3 cellular contexts compared by ENCODE assay signal in genomic region chr1:120001035-120001434, GRCh38.
DNase-seq lines count a peak whose midpoint lies in the region; ATAC-seq, FAIRE-seq and TF ChIP-seq lines count a peak whose summit lies in the region.
"Not testable (repeated sequence)": the region's sequence is repeated elsewhere in the genome, so short reads cannot be mapped to it uniquely, and the experiment has no call there.

No MANE protein-coding gene starts in this region.

- H3K9me1 ChIP-seq in K562 (ENCODE audit: control insufficient read depth, insufficient read depth, low read length) = not testable (repeated sequence)

- not testable (repeated sequence) for H3K9ac ChIP-seq in K562 (ENCODE audit: insufficient read depth in 1 of 2, low read depth in 2 of 2, low read length in 2 of 2)

- POLR2A ChIA-PET in HEK293 (lab: Yijun Ruan, JAX); activated CD4-positive, alpha-beta T cell treated with anti-CD3 and anti-CD28 coated beads, Interleukin-2, amount 10 ng/mL, durations not matched to agents 7 days and 5 days (lab: Charles Lee); K562 (lab: Yijun Ruan, JAX): not testable (repeated sequence)

- TF ChIP-seq EP300 in K562 (IDR thresholded peaks at IDR 0.05; ENCODE audit: low read length) = not testable (repeated sequence)

- H3K4me1 Mint-ChIP-seq in activated CD4-positive, alpha-beta T cell treated with anti-CD3 and anti-CD28 coated beads, Interleukin-2, amount 10 ng/mL, durations not matched to agents 7 days and 5 days = not testable (repeated sequence)

- H3K4me3 Mint-ChIP-seq in activated CD4-positive, alpha-beta T cell treated with anti-CD3 and anti-CD28 coated beads, Interleukin-2, amount 10 ng/mL, durations not matched to agents 7 days and 5 days = not testable (repeated sequence)

- CTCF ChIA-PET in HEK293 (lab: Yijun Ruan, JAX); activated CD4-positive, alpha-beta T cell treated with anti-CD3 and anti-CD28 coated beads, Interleukin-2, amount 10 ng/mL, durations not matched to agents 7 days and 5 days (lab: Charles Lee); K562 (lab: Yijun Ruan, JAX; ENCODE audit: low intra/inter-chr PET ratio): not testable (repeated sequence)

- H3K27me3 Mint-ChIP-seq in activated CD4-positive, alpha-beta T cell treated with anti-CD3 and anti-CD28 coated beads, Interleukin-2, amount 10 ng/mL, durations not matched to agents 7 days and 5 days = not testable (repeated sequence)

- DNase-seq in activated CD4-positive, alpha-beta T cell treated with anti-CD3 and anti-CD28 coated beads, Interleukin-2, amount 10 ng/mL, durations not matched to agents 7 days and 5 days; K562 (ENCODE audit: extremely low read depth in 1 of 4, low spot score in 3 of 4): not testable (repeated sequence)

- H3K79me2 ChIP-seq in K562 (ENCODE audit: control insufficient read depth, insufficient read depth, low read length) = not testable (repeated sequence)

- 15% methylated on average over 7 of the region's 9 CpGs for WGBS in K562 (ENCODE audit: insufficient coverage, low coverage, missing lambda C conversion rate)

- not testable (repeated sequence) for H3K27ac ChIP-seq in HEK293 (ENCODE audit: extremely low read depth, low read depth, low read length); K562 (ENCODE audit: extremely low read depth, low read depth, low read length)

- not testable (repeated sequence) for TF ChIP-seq POLR2A in K562 (conservative IDR thresholded peaks at IDR 0.05)

- H3K4me2 ChIP-seq in K562 (ENCODE audit: insufficient read depth, low read length) = not testable (repeated sequence)

- in situ Hi-C loops in K562 (cut with MboI) = not testable (repeated sequence)

- not testable (repeated sequence) for BruUV-seq in K562 (replicated peaks; lab: Mats Ljungman, UMichigan)

- TF ChIP-seq RAD21 in K562 (CRISPR knock-in tag; conservative IDR thresholded peaks at IDR 0.05 in 1 of 2, IDR thresholded peaks at IDR 0.05 in 1 of 2) = not testable (repeated sequence)

- not testable (repeated sequence) for H3K27me3 ChIP-seq in K562 (ENCODE audit: control insufficient read depth in 2 of 2, insufficient read depth in 2 of 2, low read length in 2 of 2)

- intact Hi-C loops in K562 (cut with micrococcal nuclease) = not testable (repeated sequence)

- H3K4me1 ChIP-seq in HEK293 (ENCODE audit: control insufficient read depth, insufficient read depth, low read length); K562 (replicated peaks in 1 of 2; ENCODE audit: control insufficient read depth in 2 of 2, insufficient read depth in 2 of 2, low read length in 2 of 2): not testable (repeated sequence)

- H3K9me3 ChIP-seq in HEK293 (ENCODE audit: control insufficient read depth, insufficient read depth, low read depth, low read length); K562 (replicated peaks; ENCODE audit: control insufficient read depth, insufficient read depth, low read depth, low read length): not testable (repeated sequence)

- not testable (repeated sequence) for H3K9me3 Mint-ChIP-seq in activated CD4-positive, alpha-beta T cell treated with anti-CD3 and anti-CD28 coated beads, Interleukin-2, amount 10 ng/mL, durations not matched to agents 7 days and 5 days

- FAIRE-seq in K562 (lab: Jason Lieb, UNC) = not testable (repeated sequence)

- peaks cover 0 to 11% of the 10 kb centered on the region in 2 experiments; a peak in 1 of 3 replicates for H3K36me3 ChIP-seq in HEK293 (ENCODE audit: control insufficient read depth in 2 of 2, insufficient read depth in 1 of 2, low read length in 2 of 2)
- H3K36me3 ChIP-seq in K562 (ENCODE audit: control insufficient read depth, insufficient read depth, low read length) = not testable (repeated sequence)

- peak overlapping the region; percentile 41 for H3K27ac Mint-ChIP-seq in activated CD4-positive, alpha-beta T cell treated with anti-CD3 and anti-CD28 coated beads, Interleukin-2, amount 10 ng/mL, durations not matched to agents 7 days and 5 days

- not testable (repeated sequence) for H4K20me1 ChIP-seq in K562 (replicated peaks; ENCODE audit: control insufficient read depth, insufficient read depth, low read length)

- H3K4me3 ChIP-seq in HEK293 (ENCODE audit: low read depth, low read length); K562: not testable (repeated sequence)

- not testable (repeated sequence) for TF ChIP-seq CTCF in HEK293 (tag by site-specific recombination; IDR thresholded peaks at IDR 0.05); K562 (IDR thresholded peaks at IDR 0.05 in 2 of 3, conservative IDR thresholded peaks at IDR 0.05 in 1 of 3; ENCODE audit: insufficient read depth in 2 of 3, low read depth in 1 of 3, low read length in 3 of 3)

- not testable (repeated sequence) for ATAC-seq in K562

- H2AFZ ChIP-seq in K562 (ENCODE audit: low read depth, low read length) = not testable (repeated sequence)

- H3K36me3 Mint-ChIP-seq in activated CD4-positive, alpha-beta T cell treated with anti-CD3 and anti-CD28 coated beads, Interleukin-2, amount 10 ng/mL, durations not matched to agents 7 days and 5 days (ENCODE audit: low read depth) = peaks cover 14% of the 10 kb centered on the region

TF ChIP-seq in HEK293, 187 proteins besides CTCF, POLR2A, EP300 and RAD21:
- peak; percentile 82 for TF ChIP-seq ZNF707 (tag by site-specific recombination; IDR thresholded peaks at IDR 0.05)
TF ChIP-seq in HEK293: peak in this region for 1; not testable (repeated sequence) for 186.

TF ChIP-seq in K562, 482 proteins besides CTCF, POLR2A, EP300 and RAD21:
- TF ChIP-seq ZNF707 (CRISPR knock-in tag; conservative IDR thresholded peaks at IDR 0.05) = peak; percentile 79
